ENCODE assay signal across 8 cellular contexts in the genomic region with DNA sequence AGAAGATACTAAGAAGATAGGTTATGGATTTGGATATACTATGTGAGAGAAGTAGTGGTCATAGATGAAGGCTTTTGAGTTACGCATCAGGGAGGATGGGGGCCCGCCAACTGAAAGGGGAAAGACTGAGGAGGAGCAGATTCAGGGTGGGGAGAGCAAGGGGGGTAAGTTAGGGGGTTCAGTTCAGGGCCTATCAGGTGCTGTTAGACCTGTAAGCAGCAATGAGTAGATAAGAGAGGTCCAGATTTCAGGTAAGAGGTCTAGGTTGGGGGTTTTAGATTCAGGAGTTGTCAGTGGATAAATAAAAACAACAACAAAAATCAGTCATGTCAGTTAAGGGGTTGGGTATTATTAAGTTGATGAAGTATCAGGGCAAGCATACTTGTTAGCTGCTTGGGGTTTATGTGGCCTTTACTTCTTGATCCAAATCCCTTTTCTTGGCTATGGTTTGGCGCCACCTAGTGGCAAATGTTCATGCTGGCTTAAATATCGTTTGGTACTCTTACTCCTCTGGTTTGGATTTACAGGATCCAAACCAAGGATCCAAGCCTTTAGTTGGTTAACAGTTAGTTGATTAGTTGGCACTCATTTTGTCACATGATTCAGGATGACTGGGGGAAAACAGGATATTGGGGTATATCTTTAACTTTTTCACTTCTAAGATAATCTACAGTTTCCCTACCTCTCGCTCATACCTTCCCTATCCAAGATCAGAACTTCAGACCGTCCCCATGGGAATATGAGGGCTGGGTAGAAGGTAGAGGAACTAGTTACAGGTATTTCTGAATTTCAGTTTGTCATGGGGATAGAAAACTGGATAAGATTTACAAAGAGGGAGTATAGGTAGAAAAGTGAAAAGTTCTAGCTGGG.
DNase-seq lines count a peak whose midpoint lies in the region; ATAC-seq and TF ChIP-seq lines count a peak whose summit lies in the region.

No MANE protein-coding gene starts in this region.

- H3K27me3 ChIP-seq in CD8-positive, alpha-beta memory T cell (ENCODE audit: insufficient read depth, low read length, poor library complexity, severe bottlenecking), result no peaks in the 10 kb centered on the region
- no peaks in the 10 kb centered on the region for H3K27me3 ChIP-seq in dorsolateral prefrontal cortex
- no peaks in the 10 kb centered on the region for H3K27me3 ChIP-seq in lower lobe of right lung (ENCODE audit: low read depth)

- peaks cover 2 to 61% (median 15%) of the 10 kb centered on the region in 3 donors for H3K36me3 Mint-ChIP-seq in CD8-positive, alpha-beta memory T cell

- H3K36me3 ChIP-seq in CD8-positive, alpha-beta memory T cell (ENCODE audit: insufficient read depth, low read length), result peaks cover 5% of the 10 kb centered on the region
- peaks cover 36% of the 10 kb centered on the region for H3K36me3 ChIP-seq in lower lobe of right lung

- TF ChIP-seq CTCF in dorsolateral prefrontal cortex (IDR thresholded peaks at IDR 0.05 in 54 of 56, conservative IDR thresholded peaks at IDR 0.05 in 2 of 56; ENCODE audit: low read depth in 1 of 56, partially characterized antibody in 56 of 56), result peak; percentile 86 to 100 (median 94)
- peak; percentile 94 for TF ChIP-seq CTCF in lower lobe of right lung (IDR thresholded peaks at IDR 0.05)

- H3K4me1 ChIP-seq in CD8-positive, alpha-beta memory T cell (ENCODE audit: insufficient read depth, low read length), result peaks cover 34% of the 10 kb centered on the region
- no peaks in the 10 kb centered on the region for H3K4me1 ChIP-seq in lower lobe of right lung

- no peak overlapping the region for H3K27ac ChIP-seq in CD8-positive, alpha-beta memory T cell (ENCODE audit: low read depth, low read length)
- H3K27ac ChIP-seq in dorsolateral prefrontal cortex, result peak overlapping the region in 1 of 59 donors; percentile 17
- H3K27ac ChIP-seq in lower lobe of right lung, result no peak overlapping the region

- intact Hi-C loops in dorsolateral prefrontal cortex (cut with DNase I), result loop anchor here (2.0 to 5.0 kb wide), 3 partner anchors 65 to 155 kb away; a partner anchor contains a TSS
- intact Hi-C loops in lower lobe of right lung (cut with DNase I), result no loop called here

- CTCF ChIA-PET in CD8-positive, alpha-beta memory T cell (lab: Charles Lee), result interaction anchor here (0.8 to 3.4 kb wide), 15 partner anchors 9 to 319 kb away, joined by 3 to 23 read pairs (median 4); a partner anchor contains a TSS

- no peak overlapping the region for H3K4me3 Mint-ChIP-seq in CD8-positive, alpha-beta memory T cell

- ATAC-seq in HG03432 (IDR thresholded peaks at IDR 0.05; ENCODE audit: unreplicated experiment) (peak; percentile 60), lower lobe of right lung (peak; percentile 89 to 92), GM18519 (IDR thresholded peaks at IDR 0.05; ENCODE audit: low FRiP score, unreplicated experiment) (no peak)

- H3K4me1 Mint-ChIP-seq in CD8-positive, alpha-beta memory T cell, result peaks cover 45 to 71% (median 56%) of the 10 kb centered on the region in 3 donors

- H3K9me3 Mint-ChIP-seq in CD8-positive, alpha-beta memory T cell, result no peaks in the 10 kb centered on the region

- no peak overlapping the region for H3K4me3 ChIP-seq in CD8-positive, alpha-beta memory T cell (ENCODE audit: low read length)
- H3K4me3 ChIP-seq in dorsolateral prefrontal cortex (no peak overlapping the region), lower lobe of right lung (no peak overlapping the region)

- POLR2A ChIA-PET in CD8-positive, alpha-beta memory T cell (lab: Charles Lee), result interaction anchor here (1.0 kb wide), 1 partner anchor 65 kb away, joined by 3 read pairs; a partner anchor contains a TSS

- no peaks in the 10 kb centered on the region for H3K9me3 ChIP-seq in CD8-positive, alpha-beta memory T cell (ENCODE audit: low read length)
- no peaks in the 10 kb centered on the region for H3K9me3 ChIP-seq in lower lobe of right lung

- no peaks in the 10 kb centered on the region for H3K27me3 Mint-ChIP-seq in CD8-positive, alpha-beta memory T cell

- peak; percentile 64 to 86 (median 77) for DNase-seq in CD8-positive, alpha-beta memory T cell
- peak; percentile 57 for DNase-seq in NCI-H82 treated with DMSO at 0.1 percent for 48 hours (lab: John Stamatoyannopoulos, UW; ENCODE audit: unreplicated experiment)
- DNase-seq in activated CD4-positive, alpha-beta T cell treated with anti-CD3 and anti-CD28 coated beads, Interleukin-2, amount 50 U/mL, for 48 hours, result peak; percentile 89 to 91
- DNase-seq in dorsolateral prefrontal cortex, result peak; percentile 35 to 94 (median 80)
- DNase-seq in lower lobe of right lung, result peak; percentile 66
- DNase-seq in stimulated activated CD8-positive, alpha-beta memory T cell treated with anti-CD3 and anti-CD28 coated beads, Interleukin-12 subunit alpha, Interleukin-12 subunit beta, amount 100 ng/mL, for 24 hours (ENCODE audit: extremely low read depth), result peak; percentile 43

- H3K27ac Mint-ChIP-seq in CD8-positive, alpha-beta memory T cell, result peak overlapping the region; percentile 5 to 94 (median 44)
